ENCODE assay signal across 1 cellular context in the genomic region with DNA sequence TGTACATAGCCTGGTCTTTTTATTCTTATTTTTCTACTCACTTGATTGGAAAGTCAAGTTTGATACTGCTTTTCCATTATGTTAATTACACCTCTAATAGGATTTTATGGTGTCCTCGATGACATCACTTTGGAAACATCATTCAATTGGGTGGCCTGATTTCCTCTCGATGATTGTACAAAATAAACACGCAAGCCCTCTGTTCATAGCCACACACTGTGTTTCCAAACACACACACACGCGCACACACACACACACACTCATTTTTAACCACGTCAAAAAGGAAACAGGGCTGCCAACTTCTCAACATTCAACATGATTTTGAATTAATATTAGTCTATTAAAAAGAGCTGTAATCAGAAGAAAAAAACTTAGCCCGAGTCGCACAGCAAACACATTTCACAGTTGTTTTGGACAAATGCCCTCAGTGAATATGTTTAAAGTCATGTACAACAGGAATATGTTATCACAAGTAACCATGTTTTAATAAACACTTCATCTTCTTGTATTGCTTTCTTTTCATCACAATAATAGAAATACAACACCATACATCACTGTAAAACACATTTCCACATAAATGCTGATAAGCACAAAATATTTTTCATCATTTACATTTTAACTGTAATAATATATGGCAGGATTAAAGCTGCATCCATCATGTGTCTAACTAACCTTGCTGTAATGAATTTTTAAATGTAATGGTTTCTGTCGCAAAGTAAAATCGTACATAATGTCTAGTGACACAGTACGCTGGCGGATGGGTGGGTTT.
A peak's percentile ranks its signal among the peaks of the same experiment; 100 is the strongest.
TF ChIP-seq lines count a peak whose summit lies in the region.

No MANE protein-coding gene starts in this region.

TF ChIP-seq in HEK293, 187 proteins besides CTCF, POLR2A, EP300 and RAD21 (continued from another document):
- TF ChIP-seq PRDM6 (tag by site-specific recombination; IDR thresholded peaks at IDR 0.05) (peak; percentile 53), ZNF791 (tag by site-specific recombination; IDR thresholded peaks at IDR 0.05) (no peak), ZNF621 (tag by site-specific recombination; IDR thresholded peaks at IDR 0.05) (no peak), ZNF394 (tag by site-specific recombination; IDR thresholded peaks at IDR 0.05; ENCODE audit: borderline replicate concordance) (no peak), ZNF571 (tag by site-specific recombination; IDR thresholded peaks at IDR 0.05) (no peak), AEBP2 (tag by site-specific recombination; IDR thresholded peaks at IDR 0.05; ENCODE audit: borderline replicate concordance) (no peak), ZNF513 (tag by site-specific recombination; IDR thresholded peaks at IDR 0.05) (no peak), ZSCAN4 (tag by site-specific recombination; IDR thresholded peaks at IDR 0.05) (no peak), KLF7 (tag by site-specific recombination; IDR thresholded peaks at IDR 0.05; ENCODE audit: borderline replicate concordance) (no peak)
- TF ChIP-seq, protein P1, sequence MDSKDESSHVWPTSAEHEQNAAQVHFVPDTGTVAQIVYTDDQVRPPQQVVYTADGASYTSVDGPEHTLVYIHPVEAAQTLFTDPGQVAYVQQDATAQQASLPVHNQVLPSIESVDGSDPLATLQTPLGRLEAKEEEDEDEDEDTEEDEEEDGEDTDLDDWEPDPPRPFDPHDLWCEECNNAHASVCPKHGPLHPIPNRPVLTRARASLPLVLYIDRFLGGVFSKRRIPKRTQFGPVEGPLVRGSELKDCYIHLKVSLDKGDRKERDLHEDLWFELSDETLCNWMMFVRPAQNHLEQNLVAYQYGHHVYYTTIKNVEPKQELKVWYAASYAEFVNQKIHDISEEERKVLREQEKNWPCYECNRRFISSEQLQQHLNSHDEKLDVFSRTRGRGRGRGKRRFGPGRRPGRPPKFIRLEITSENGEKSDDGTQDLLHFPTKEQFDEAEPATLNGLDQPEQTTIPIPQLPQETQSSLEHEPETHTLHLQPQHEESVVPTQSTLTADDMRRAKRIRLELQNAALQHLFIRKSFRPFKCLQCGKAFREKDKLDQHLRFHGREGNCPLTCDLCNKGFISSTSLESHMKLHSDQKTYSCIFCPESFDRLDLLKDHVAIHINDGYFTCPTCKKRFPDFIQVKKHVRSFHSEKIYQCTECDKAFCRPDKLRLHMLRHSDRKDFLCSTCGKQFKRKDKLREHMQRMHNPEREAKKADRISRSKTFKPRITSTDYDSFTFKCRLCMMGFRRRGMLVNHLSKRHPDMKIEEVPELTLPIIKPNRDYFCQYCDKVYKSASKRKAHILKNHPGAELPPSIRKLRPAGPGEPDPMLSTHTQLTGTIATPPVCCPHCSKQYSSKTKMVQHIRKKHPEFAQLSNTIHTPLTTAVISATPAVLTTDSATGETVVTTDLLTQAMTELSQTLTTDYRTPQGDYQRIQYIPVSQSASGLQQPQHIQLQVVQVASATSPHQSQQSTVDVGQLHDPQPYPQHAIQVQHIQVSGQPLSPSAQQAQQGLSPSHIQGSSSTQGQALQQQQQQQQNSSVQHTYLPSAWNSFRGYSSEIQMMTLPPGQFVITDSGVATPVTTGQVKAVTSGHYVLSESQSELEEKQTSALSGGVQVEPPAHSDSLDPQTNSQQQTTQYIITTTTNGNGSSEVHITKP (tag by site-specific recombination; IDR thresholded peaks at IDR 0.05), result no peak
- TF ChIP-seq, protein P2, sequence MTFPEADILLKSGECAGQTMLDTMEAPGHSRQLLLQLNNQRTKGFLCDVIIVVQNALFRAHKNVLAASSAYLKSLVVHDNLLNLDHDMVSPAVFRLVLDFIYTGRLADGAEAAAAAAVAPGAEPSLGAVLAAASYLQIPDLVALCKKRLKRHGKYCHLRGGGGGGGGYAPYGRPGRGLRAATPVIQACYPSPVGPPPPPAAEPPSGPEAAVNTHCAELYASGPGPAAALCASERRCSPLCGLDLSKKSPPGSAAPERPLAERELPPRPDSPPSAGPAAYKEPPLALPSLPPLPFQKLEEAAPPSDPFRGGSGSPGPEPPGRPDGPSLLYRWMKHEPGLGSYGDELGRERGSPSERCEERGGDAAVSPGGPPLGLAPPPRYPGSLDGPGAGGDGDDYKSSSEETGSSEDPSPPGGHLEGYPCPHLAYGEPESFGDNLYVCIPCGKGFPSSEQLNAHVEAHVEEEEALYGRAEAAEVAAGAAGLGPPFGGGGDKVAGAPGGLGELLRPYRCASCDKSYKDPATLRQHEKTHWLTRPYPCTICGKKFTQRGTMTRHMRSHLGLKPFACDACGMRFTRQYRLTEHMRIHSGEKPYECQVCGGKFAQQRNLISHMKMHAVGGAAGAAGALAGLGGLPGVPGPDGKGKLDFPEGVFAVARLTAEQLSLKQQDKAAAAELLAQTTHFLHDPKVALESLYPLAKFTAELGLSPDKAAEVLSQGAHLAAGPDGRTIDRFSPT (tag by site-specific recombination; IDR thresholded peaks at IDR 0.05), result no peak
